ENCODE assay signal across 12 cellular contexts in the genomic region with DNA sequence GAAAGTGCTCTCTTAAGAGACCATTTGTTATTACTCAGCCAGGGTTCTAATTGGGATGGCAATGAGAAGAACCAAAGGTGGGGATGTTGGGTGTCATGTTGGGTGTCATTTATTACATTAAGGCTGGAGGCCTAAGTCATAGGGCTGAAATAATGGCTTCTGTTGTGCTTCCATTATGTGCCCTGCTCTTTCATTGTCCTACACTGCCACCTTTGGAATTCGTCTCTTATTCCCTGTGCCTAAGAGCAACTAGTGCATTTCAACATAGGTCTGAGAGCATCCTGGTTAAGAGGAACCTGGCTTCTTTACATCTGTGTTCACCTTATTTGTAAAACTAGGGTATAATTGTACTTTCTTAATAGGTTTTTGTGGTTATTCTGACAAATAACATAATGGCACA. TPM values are rescaled to one million over a fixed set of nuclear protein-coding genes. Genes with fewer than 3 reads are reported as not detected.
DNase-seq lines count a peak whose midpoint lies in the region; ATAC-seq, FAIRE-seq and TF ChIP-seq lines count a peak whose summit lies in the region.
"Had no signal": no experiment of that assay in that cellular context is flagged by ENCODE, and none has a peak within 500 bp of the region (broad histone marks: within the 10 kb centered on the region; RNA-seq: fewer than 3 reads in every experiment).

No MANE protein-coding gene starts in this region.

- no peaks in the 10 kb centered on the region for H3K27me3 Mint-ChIP-seq in CD4-positive, alpha-beta T cell
- H3K27me3 Mint-ChIP-seq: activated CD8-positive, alpha-beta T cell treated with anti-CD3 and anti-CD28 coated beads for 36 hours; activated naive CD4-positive, alpha-beta T cell treated with anti-CD3 and anti-CD28 coated beads, Interleukin-2, amount 50 U/mL, for 24 hours had no signal

- no peak overlapping the region for H3K27ac Mint-ChIP-seq in CD4-positive, alpha-beta T cell
- H3K27ac Mint-ChIP-seq: activated CD8-positive, alpha-beta T cell treated with anti-CD3 and anti-CD28 coated beads for 36 hours; activated naive CD4-positive, alpha-beta T cell treated with anti-CD3 and anti-CD28 coated beads, Interleukin-2, amount 50 U/mL, for 24 hours had no signal

- no peak overlapping the region for H3K4me2 ChIP-seq in keratinocyte (ENCODE audit: control insufficient read depth, extremely low read depth, insufficient read depth, low read depth, low read length)

- H3K4me1 ChIP-seq in Panc1 (ENCODE audit: control insufficient read depth, insufficient read depth, low read length) (no peaks in the 10 kb centered on the region), keratinocyte (ENCODE audit: control insufficient read depth, extremely low read depth, insufficient read depth, low read length) (no peaks in the 10 kb centered on the region)
- H3K4me1 ChIP-seq: SJCRH30 had no signal

- H2AFZ ChIP-seq in keratinocyte (ENCODE audit: control insufficient read depth, low read length) = no peak overlapping the region

- peaks cover 30% of the 10 kb centered on the region for H3K36me3 Mint-ChIP-seq in CD4-positive, alpha-beta T cell (ENCODE audit: low read depth)

- CTCF ChIA-PET in CD4-positive, alpha-beta T cell (lab: Charles Lee) = no interaction called here
- CTCF ChIA-PET in Panc1 (lab: Charles Lee) = no interaction called here

- no peaks in the 10 kb centered on the region for H3K9me1 ChIP-seq in keratinocyte (ENCODE audit: control insufficient read depth, extremely low read depth, insufficient read depth, low read length)

- no peaks in the 10 kb centered on the region for H3K4me1 Mint-ChIP-seq in CD4-positive, alpha-beta T cell (ENCODE audit: low read depth)
- H3K4me1 Mint-ChIP-seq: activated naive CD4-positive, alpha-beta T cell treated with anti-CD3 and anti-CD28 coated beads, Interleukin-2, amount 50 U/mL, for 24 hours had no signal

- H3K27me3 ChIP-seq in CD4-positive, alpha-beta T cell (ENCODE audit: control insufficient read depth, insufficient read depth, low read length) = no peaks in the 10 kb centered on the region
- H3K27me3 ChIP-seq in Panc1 (ENCODE audit: control insufficient read depth, insufficient read depth, low read length) (no peaks in the 10 kb centered on the region), keratinocyte (ENCODE audit: control insufficient read depth, extremely low read depth, insufficient read depth, low read length) (no peaks in the 10 kb centered on the region)
- H3K27me3 ChIP-seq: SJCRH30, stomach had no signal

- peak; percentile 39 for FAIRE-seq in keratinocyte (lab: Jason Lieb, UNC)

- dilution Hi-C loops in keratinocyte (cut with MboI; ENCODE audit: extremely low pct_ligation_motif_present, low sequenced_read_pairs) = no loop called here

- no peaks in the 10 kb centered on the region for H4K20me1 ChIP-seq in keratinocyte (ENCODE audit: control insufficient read depth, extremely low read depth, insufficient read depth, low read length)

- ATAC-seq in CD4-positive, alpha-beta T cell (ENCODE audit: poor library complexity) = peak; percentile 59
- ATAC-seq in Panc1 (peak; percentile 74; the same call in 1 of the 2 replicates), HG03439 (IDR thresholded peaks at IDR 0.05; ENCODE audit: unreplicated experiment) (no peak), HG03469 (IDR thresholded peaks at IDR 0.05; ENCODE audit: unreplicated experiment) (no peak)
- ATAC-seq: activated CD8-positive, alpha-beta T cell treated with anti-CD3 and anti-CD28 coated beads for 36 hours had no signal

- H3K9me3 Mint-ChIP-seq in CD4-positive, alpha-beta T cell = no peaks in the 10 kb centered on the region
- H3K9me3 Mint-ChIP-seq: activated CD8-positive, alpha-beta T cell treated with anti-CD3 and anti-CD28 coated beads for 36 hours; activated naive CD4-positive, alpha-beta T cell treated with anti-CD3 and anti-CD28 coated beads, Interleukin-2, amount 50 U/mL, for 24 hours had no signal

- no peak for DNase-seq in CD4-positive, alpha-beta T cell
- DNase-seq in DMS153 treated with DMSO at 0.1 percent for 48 hours (lab: John Stamatoyannopoulos, UW; ENCODE audit: unreplicated experiment) = peak; percentile 33
- DNase-seq in Panc1 (ENCODE audit: low read depth, low spot score) = no peak
- DNase-seq in keratinocyte (ENCODE audit: low read depth, low spot score) = no peak
- DNase-seq in islet precursor cell = no peak
- DNase-seq: activated CD8-positive, alpha-beta T cell treated with anti-CD3 and anti-CD28 coated beads for 36 hours; effector CD4-positive, alpha-beta T cell; stomach had no signal

- POLR2A ChIA-PET in CD4-positive, alpha-beta T cell (lab: Charles Lee) = interaction anchor here (1.1 to 1.7 kb wide), 2 partner anchors 13 to 29 kb away, joined by 3 to 4 read pairs; no protein-coding TSS in a partner anchor
- POLR2A ChIA-PET in Panc1 (lab: Charles Lee) = no interaction called here

- H3K4me3 ChIP-seq in Panc1 (ENCODE audit: low read depth in 2 of 2, low read length in 2 of 2) (no peak overlapping the region), keratinocyte (ENCODE audit: control insufficient read depth in 2 of 3, extremely low read depth in 1 of 3, insufficient read depth in 2 of 3, low read depth in 1 of 3, low read length in 3 of 3) (no peak overlapping the region)
- H3K4me3 ChIP-seq: SJCRH30, stomach had no signal

- intact Hi-C loops in CD4-positive, alpha-beta T cell (cut with DNase I, micrococcal nuclease) = loop anchor here (1.0 to 5.0 kb wide), 3 partner anchors 82 to 147 kb away; no protein-coding TSS in a partner anchor
- intact Hi-C loops in Panc1 (cut with micrococcal nuclease; ENCODE audit: unreplicated experiment) = loop anchor here (10.0 kb wide), 1 partner anchor 145 kb away; no protein-coding TSS in a partner anchor

- TF ChIP-seq CTCF in CD4-positive, alpha-beta T cell (IDR thresholded peaks at IDR 0.05) = no peak
- peak; percentile 20; the same call in 1 of the 2 replicates for TF ChIP-seq CTCF in Panc1 (IDR thresholded peaks at IDR 0.05)
- peak in 1 of 3 experiments; percentile 36 for TF ChIP-seq CTCF in keratinocyte (optimal IDR thresholded peaks at IDR 0.05 in 1 of 3, IDR thresholded peaks at IDR 0.05 in 1 of 3, conservative IDR thresholded peaks at IDR 0.05 in 1 of 3; ENCODE audit: extremely low read depth in 1 of 3, insufficient read depth in 2 of 3, low read length in 3 of 3)

- peaks cover 31% of the 10 kb centered on the region for H3K36me3 ChIP-seq in Panc1 (ENCODE audit: control insufficient read depth, insufficient read depth, low read length)
- peaks cover 9 to 10% of the 10 kb centered on the region in 2 experiments for H3K36me3 ChIP-seq in keratinocyte (ENCODE audit: control insufficient read depth in 2 of 2, extremely low read depth in 1 of 2, insufficient read depth in 2 of 2, low read length in 2 of 2)

- no TSS peak for BruUV-seq in Panc1 (replicated peaks; lab: Mats Ljungman, UMichigan)

- H3K4me3 Mint-ChIP-seq in CD4-positive, alpha-beta T cell = no peak overlapping the region
- H3K4me3 Mint-ChIP-seq: activated CD8-positive, alpha-beta T cell treated with anti-CD3 and anti-CD28 coated beads for 36 hours; activated naive CD4-positive, alpha-beta T cell treated with anti-CD3 and anti-CD28 coated beads, Interleukin-2, amount 50 U/mL, for 24 hours had no signal

- no peaks in the 10 kb centered on the region for H3K79me2 ChIP-seq in keratinocyte (ENCODE audit: control insufficient read depth, insufficient read depth, low read length)

- no peaks in the 10 kb centered on the region for H3K9me3 ChIP-seq in CD4-positive, alpha-beta T cell (ENCODE audit: control insufficient read depth, low read length)
- no peaks in the 10 kb centered on the region for H3K9me3 ChIP-seq in Panc1 (ENCODE audit: control insufficient read depth, insufficient read depth, low read depth, low read length)
- no peaks in the 10 kb centered on the region for H3K9me3 ChIP-seq in keratinocyte (ENCODE audit: control insufficient read depth, low read depth, low read length)
- H3K9me3 ChIP-seq: SJCRH30, stomach had no signal

- no peak overlapping the region for H3K9ac ChIP-seq in keratinocyte (ENCODE audit: control insufficient read depth, extremely low read depth, insufficient read depth, low read length)

- in situ Hi-C loops in Panc1 (cut with HindIII; ENCODE audit: low pct_unique_long_range_greater_than_20kb, low sequenced_read_pairs) = no loop called here

- H3K27ac ChIP-seq in CD4-positive, alpha-beta T cell (ENCODE audit: low read depth, low read length) = no peak overlapping the region
- H3K27ac ChIP-seq in Panc1 (ENCODE audit: low read length) (no peak overlapping the region), keratinocyte (ENCODE audit: control insufficient read depth, insufficient read depth, low read length) (no peak overlapping the region)
- H3K27ac ChIP-seq: SJCRH30, stomach had no signal

RNA-seq across cellular contexts. Expression of a gene that starts 32.2 kb away (rescaled TPM):
- total RNA-seq in CD4-positive, alpha-beta T cell = 10 to 100 TPM; 13.1 to 13.5 TPM
- total RNA-seq in Panc1 (2021; ENCODE audit: unreplicated experiment) = 44.1 TPM
- polyA plus RNA-seq in Panc1 (2012; ENCODE audit: insufficient read length) = 33.1 TPM
- polyA plus RNA-seq in keratinocyte = 34.0 to 45.2 TPM (median 35.2 TPM) in 3 replicates
- polyA plus RNA-seq in keratinocyte (2011; ENCODE audit: low read depth) = 43.5 TPM
- polyA plus RNA-seq in keratinocyte (2011; cell fraction: cytosol; rRNA removed) = 24.2 and 38.7 TPM in 2 replicates
- 44.8 and 58.4 TPM in 2 replicates for polyA plus RNA-seq in keratinocyte (2011; cell fraction: nucleus; rRNA removed)
- 27.4 and 31.4 TPM in 2 replicates for polyA plus RNA-seq in keratinocyte (2012; ENCODE audit: low replicate concordance)
- polyA minus RNA-seq in keratinocyte = 19.8 to 33.0 TPM (median 32.8 TPM) in 3 replicates
- 24.0 TPM for polyA minus RNA-seq in keratinocyte (2011; cell fraction: cytosol; rRNA and poly(A)+ RNA removed)
- 27.6 and 31.7 TPM in 2 replicates for polyA minus RNA-seq in keratinocyte (2011; cell fraction: nucleus; rRNA and poly(A)+ RNA removed)

Comparison
In these comparisons a context has a peak if more than half of its experiments do, and no peak if none do; other contexts are left out.
1. ATAC-seq: peak in CD4-positive, alpha-beta T cell (single experiment) and Panc1 (single experiment); none in HG03439 (single experiment) and HG03469 (single experiment).